In genomic region chr4:144091181-144091580, GRCh38 we compare ENCODE assay signal across 2 cellular contexts. TPM values are rescaled to one million over a fixed set of nuclear protein-coding genes. Genes with fewer than 3 reads are reported as not detected.
"Had no signal": no experiment of that assay in that cellular context is flagged by ENCODE, and none has a peak within 500 bp of the region (broad histone marks: within the 10 kb centered on the region; RNA-seq: fewer than 3 reads in every experiment).

No MANE protein-coding gene starts in this region.

RNA-seq across cellular contexts. Expression of gene GYPA, which starts 49.3 kb away (rescaled TPM):
- total RNA-seq: G401, GM12878 had no signal
- polyA plus RNA-seq: GM12878 had no signal
